ENCODE assay signal across 8 cellular contexts in the genomic region with DNA sequence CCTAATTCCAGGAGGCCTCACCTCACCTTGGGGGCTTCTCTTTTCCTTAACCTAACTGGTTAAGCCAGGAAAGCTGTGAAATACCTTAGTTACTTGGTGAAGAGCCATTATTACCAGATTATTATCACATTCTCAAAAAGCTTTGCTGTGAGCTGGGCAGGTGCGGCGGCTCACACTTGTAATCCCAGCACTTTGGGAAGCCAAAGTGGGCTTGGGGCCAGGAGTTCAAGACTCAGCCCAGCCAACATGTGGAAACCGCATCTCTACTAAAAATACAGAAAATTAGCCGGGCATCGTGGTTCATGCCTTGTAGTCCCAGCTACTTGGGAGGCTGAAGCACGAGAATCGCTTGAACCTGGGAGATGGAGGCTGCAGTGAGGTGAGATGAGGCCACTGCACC.
DNase-seq lines count a peak whose midpoint lies in the region; ATAC-seq and TF ChIP-seq lines count a peak whose summit lies in the region.

No MANE protein-coding gene starts in this region.

- H3K27me3 ChIP-seq in NT2/D1 (ENCODE audit: insufficient read depth, insufficient read length) (no peaks in the 10 kb centered on the region), esophagus (ENCODE audit: control insufficient read depth in 1 of 2, insufficient read depth in 2 of 2, low read length in 2 of 2) (no peaks in the 10 kb centered on the region), sigmoid colon (no peaks in the 10 kb centered on the region)

- intact Hi-C loops in sigmoid colon (cut with DNase I) = loop anchor here (1.0 to 10.0 kb wide), 3 partner anchors 35 to 357 kb away; no protein-coding TSS in a partner anchor

- H3K36me3 ChIP-seq in NT2/D1 (ENCODE audit: insufficient read depth, insufficient read length, low read length) (no peaks in the 10 kb centered on the region), esophagus (ENCODE audit: control insufficient read depth in 2 of 2, insufficient read depth in 2 of 2, low read length in 1 of 2) (no peaks in the 10 kb centered on the region), sigmoid colon (no peaks in the 10 kb centered on the region)

- peaks cover 7% of the 10 kb centered on the region for H3K4me1 ChIP-seq in NT2/D1 (ENCODE audit: insufficient read depth, insufficient read length)
- peaks cover 0 to 3% of the 10 kb centered on the region in 2 donors for H3K4me1 ChIP-seq in esophagus (ENCODE audit: control insufficient read depth in 2 of 2, insufficient read depth in 2 of 2, low read length in 1 of 2)
- peaks cover 0 to 31% (median 24%) of the 10 kb centered on the region in 4 donors for H3K4me1 ChIP-seq in sigmoid colon

- peak; percentile 13 for ATAC-seq in GM18502 (IDR thresholded peaks at IDR 0.05; ENCODE audit: poor library complexity, unreplicated experiment)
- ATAC-seq in HG02970 (IDR thresholded peaks at IDR 0.05; ENCODE audit: low FRiP score, unreplicated experiment) = no peak

- H3K9me3 ChIP-seq in NT2/D1 (ENCODE audit: insufficient read depth, low read length) = no peaks in the 10 kb centered on the region
- H3K9me3 ChIP-seq in esophagus (ENCODE audit: control insufficient read depth in 2 of 2, insufficient read depth in 1 of 2, low read depth in 1 of 2, low read length in 1 of 2) = no peaks in the 10 kb centered on the region
- no peaks in the 10 kb centered on the region for H3K9me3 ChIP-seq in sigmoid colon

- WGBS in esophagus, 2 donors = 76 to 88% methylated on average over 7 of the region's 7 CpGs
- WGBS in sigmoid colon, 2 donors = 92 to 94% methylated on average over 7 of the region's 7 CpGs

- no peak for TF ChIP-seq CTCF in sigmoid colon (IDR thresholded peaks at IDR 0.05)

- no peak for TF ChIP-seq EP300 in sigmoid colon (IDR thresholded peaks at IDR 0.05)

- H3K4me3 ChIP-seq in NT2/D1 (ENCODE audit: insufficient read length, low read depth) = no peak overlapping the region
- no peak overlapping the region for H3K4me3 ChIP-seq in esophagus (ENCODE audit: low read depth in 1 of 2, low read length in 2 of 2)
- no peak overlapping the region for H3K4me3 ChIP-seq in sigmoid colon

- H3K27ac ChIP-seq in esophagus (ENCODE audit: low read depth in 2 of 2, low read length in 1 of 2) = peak overlapping the region; percentile 74 to 77
- peak overlapping the region; percentile 84 to 93 (median 89) for H3K27ac ChIP-seq in sigmoid colon

- DNase-seq in NT2/D1 (ENCODE audit: low read depth, low spot score) (no peak), sigmoid colon (peak; percentile 64), NCI-H1105 treated with DMSO at 0.1 percent for 48 hours (lab: John Stamatoyannopoulos, UW) (no peak), activated gamma-delta T cell (lab: John Stamatoyannopoulos, UW) (no peak), NCI-H2029 (lab: John Stamatoyannopoulos, UW) (no peak)

- H3K9ac ChIP-seq in NT2/D1 (ENCODE audit: insufficient read length, low read depth) = peak overlapping the region; percentile 32

- no peak for TF ChIP-seq POLR2A in sigmoid colon (IDR thresholded peaks at IDR 0.05)
